In genomic region chr11:118319031-118319814, GRCh38 we compare ENCODE assay signal across 11 cellular contexts. TPM values are rescaled to one million over a fixed set of nuclear protein-coding genes. Genes with fewer than 3 reads are reported as not detected.
DNase-seq lines count a peak whose midpoint lies in the region; ATAC-seq and TF ChIP-seq lines count a peak whose summit lies in the region.
"Had no signal": no experiment of that assay in that cellular context is flagged by ENCODE, and none has a peak within 500 bp of the region (broad histone marks: within the 10 kb centered on the region; RNA-seq: fewer than 3 reads in every experiment).

No MANE protein-coding gene starts in this region.

- H3K36me3 Mint-ChIP-seq in glutamatergic neuron (ENCODE audit: unreplicated experiment), result no peaks in the 10 kb centered on the region

- no peak overlapping the region for H3K4me3 Mint-ChIP-seq in glutamatergic neuron (ENCODE audit: unreplicated experiment)

- peak overlapping the region in 1 of 4 donors; percentile 21 for H3K27ac ChIP-seq in esophagus squamous epithelium
- H3K27ac ChIP-seq in vagina, result no peak overlapping the region
- H3K27ac ChIP-seq: gastrocnemius medialis had no signal

- H3K27ac Mint-ChIP-seq in glutamatergic neuron (ENCODE audit: unreplicated experiment), result no peak overlapping the region

- intact Hi-C loops in esophagus squamous epithelium (cut with DNase I) (no loop called here), vagina (cut with DNase I) (no loop called here)

- 74 to 93% methylated on average over 4 of the region's 4 CpGs for WGBS in esophagus squamous epithelium, 2 donors

- TF ChIP-seq POLR2A in esophagus squamous epithelium (IDR thresholded peaks at IDR 0.05) (no peak), vagina (IDR thresholded peaks at IDR 0.05) (no peak)

- peaks cover 20% of the 10 kb centered on the region for H3K4me1 Mint-ChIP-seq in glutamatergic neuron (ENCODE audit: low read depth, unreplicated experiment)

- H3K36me3 ChIP-seq in esophagus squamous epithelium (no peaks in the 10 kb centered on the region), vagina (no peaks in the 10 kb centered on the region)
- H3K36me3 ChIP-seq: gastrocnemius medialis had no signal

- ATAC-seq in GM21360 (IDR thresholded peaks at IDR 0.05; ENCODE audit: unreplicated experiment), result no peak
- ATAC-seq: gastrocnemius medialis had no signal

- H3K4me3 ChIP-seq in esophagus squamous epithelium (no peak overlapping the region), vagina (no peak overlapping the region)
- H3K4me3 ChIP-seq: gastrocnemius medialis had no signal

- DNase-seq in CD1c-positive myeloid dendritic cell (ENCODE audit: extremely low spot score) (peak; percentile 86), KBM-7 (peak; percentile 92), UCSD-AML1 (lab: John Stamatoyannopoulos, UW; ENCODE audit: unreplicated experiment) (peak; percentile 48), medulla oblongata (ENCODE audit: extremely low spot score) (peak; percentile 66), esophagus squamous epithelium (lab: John Stamatoyannopoulos, UW) (no peak), glutamatergic neuron (no peak), vagina (ENCODE audit: extremely low spot score in 2 of 2) (no peak)
- DNase-seq: activated CD4-positive, alpha-beta T cell treated with anti-CD3 and anti-CD28 coated beads, Interleukin-2, amount 50 U/mL, for 48 hours; amniotic stem cell; gastrocnemius medialis had no signal

- H3K9me3 Mint-ChIP-seq in glutamatergic neuron (ENCODE audit: unreplicated experiment), result peaks cover 12% of the 10 kb centered on the region

- in situ Hi-C loops in KBM-7 (cut with MboI; ENCODE audit: low pct_unique_long_range_greater_than_20kb, low sequenced_read_pairs), result no loop called here

- peaks cover 5% of the 10 kb centered on the region for H3K27me3 Mint-ChIP-seq in glutamatergic neuron (ENCODE audit: unreplicated experiment)

- H3K9me3 ChIP-seq in esophagus squamous epithelium, result no peaks in the 10 kb centered on the region
- H3K9me3 ChIP-seq in vagina, result no peaks in the 10 kb centered on the region
- H3K9me3 ChIP-seq: gastrocnemius medialis had no signal

- H3K27me3 ChIP-seq in esophagus squamous epithelium (peaks cover 0 to 23% (median 0%) of the 10 kb centered on the region in 4 donors), vagina (no peaks in the 10 kb centered on the region)

- TF ChIP-seq CTCF in esophagus squamous epithelium (IDR thresholded peaks at IDR 0.05) (no peak), glutamatergic neuron (IDR thresholded peaks at IDR 0.05; ENCODE audit: partially characterized antibody, unreplicated experiment) (no peak), vagina (IDR thresholded peaks at IDR 0.05) (no peak)

- H3K4me1 ChIP-seq in esophagus squamous epithelium (peaks cover 20 to 56% (median 28%) of the 10 kb centered on the region in 3 donors), vagina (peaks cover 21% of the 10 kb centered on the region)
- H3K4me1 ChIP-seq: gastrocnemius medialis had no signal

RNA-seq across cellular contexts. Expression of gene CD3E, which starts 14.7 kb away (rescaled TPM):
- total RNA-seq in esophagus squamous epithelium, result 1 to 10 TPM; 1.9 to 7.8 (median 3.1) TPM
- total RNA-seq in glutamatergic neuron (ENCODE audit: unreplicated experiment), result not detected
- total RNA-seq in vagina, result 6.9 TPM

RNA-seq across cellular contexts. Expression of gene CD3D, which starts 23.3 kb away (rescaled TPM):
- total RNA-seq in esophagus squamous epithelium (10 to 100 TPM in 1 of 4 donors, 1 to 10 TPM in 3; 5.7 to 11.8 (median 7.2) TPM), glutamatergic neuron (ENCODE audit: unreplicated experiment) (not detected), vagina (13.8 TPM)

RNA-seq across cellular contexts. Expression of gene CD3G, which starts 24.9 kb away (rescaled TPM):
- total RNA-seq in esophagus squamous epithelium (1 to 10 TPM in 3 of 4 donors, under 1 TPM in 1; 0.85 to 4.0 (median 1.4) TPM), glutamatergic neuron (ENCODE audit: unreplicated experiment) (0.39 TPM), vagina (2.2 TPM)

RNA-seq across cellular contexts. Expression of gene UBE4A, which starts 40.2 kb away (rescaled TPM):
- total RNA-seq in esophagus squamous epithelium, result 10 to 100 TPM; 21.9 to 36.0 (median 33.2) TPM
- 44.0 TPM for total RNA-seq in glutamatergic neuron (ENCODE audit: unreplicated experiment)
- 31.9 TPM for total RNA-seq in vagina

RNA-seq across cellular contexts. Expression of gene MPZL2, which starts 55.1 kb away (rescaled TPM):
- total RNA-seq in esophagus squamous epithelium, result 100 to 1,000 TPM; 249 to 491 (median 352) TPM
- total RNA-seq in glutamatergic neuron (ENCODE audit: unreplicated experiment), result not detected
- 165 TPM for total RNA-seq in vagina

Comparison
In these comparisons a context has a peak if more than half of its experiments do, and no peak if none do; other contexts are left out.
1. DNase-seq: peak in CD1c-positive myeloid dendritic cell (single experiment), KBM-7 (single experiment), UCSD-AML1 (single experiment) and medulla oblongata (single experiment); none in esophagus squamous epithelium (single experiment), glutamatergic neuron (single experiment) and vagina (0 of 2).